1 cellular context compared by ENCODE assay signal in the genomic region with DNA sequence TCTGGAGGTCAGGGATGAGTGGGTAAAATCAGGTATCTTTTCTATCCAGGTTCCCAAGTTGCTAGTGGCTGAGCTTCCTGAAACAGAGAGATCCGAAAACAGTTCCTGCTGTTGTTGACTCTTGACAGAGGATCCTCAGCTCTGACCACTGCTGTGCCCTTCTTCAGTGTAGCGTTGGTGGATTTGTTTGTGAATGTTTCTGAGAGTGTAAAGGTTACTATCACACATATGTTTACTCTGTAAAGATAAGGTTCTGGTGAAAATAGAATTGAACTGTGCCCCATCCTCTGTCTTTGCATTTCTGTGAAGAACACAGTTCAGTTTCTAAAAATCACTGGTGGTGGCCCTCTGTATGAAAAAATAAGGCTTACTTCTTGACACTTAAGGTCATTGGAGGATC.
TF ChIP-seq lines count a peak whose summit lies in the region.

No MANE protein-coding gene starts in this region.

TF ChIP-seq in HepG2, 621 proteins besides CTCF, POLR2A, EP300 and RAD21 (continued from another document and continues in another):
- TF ChIP-seq, protein P1, sequence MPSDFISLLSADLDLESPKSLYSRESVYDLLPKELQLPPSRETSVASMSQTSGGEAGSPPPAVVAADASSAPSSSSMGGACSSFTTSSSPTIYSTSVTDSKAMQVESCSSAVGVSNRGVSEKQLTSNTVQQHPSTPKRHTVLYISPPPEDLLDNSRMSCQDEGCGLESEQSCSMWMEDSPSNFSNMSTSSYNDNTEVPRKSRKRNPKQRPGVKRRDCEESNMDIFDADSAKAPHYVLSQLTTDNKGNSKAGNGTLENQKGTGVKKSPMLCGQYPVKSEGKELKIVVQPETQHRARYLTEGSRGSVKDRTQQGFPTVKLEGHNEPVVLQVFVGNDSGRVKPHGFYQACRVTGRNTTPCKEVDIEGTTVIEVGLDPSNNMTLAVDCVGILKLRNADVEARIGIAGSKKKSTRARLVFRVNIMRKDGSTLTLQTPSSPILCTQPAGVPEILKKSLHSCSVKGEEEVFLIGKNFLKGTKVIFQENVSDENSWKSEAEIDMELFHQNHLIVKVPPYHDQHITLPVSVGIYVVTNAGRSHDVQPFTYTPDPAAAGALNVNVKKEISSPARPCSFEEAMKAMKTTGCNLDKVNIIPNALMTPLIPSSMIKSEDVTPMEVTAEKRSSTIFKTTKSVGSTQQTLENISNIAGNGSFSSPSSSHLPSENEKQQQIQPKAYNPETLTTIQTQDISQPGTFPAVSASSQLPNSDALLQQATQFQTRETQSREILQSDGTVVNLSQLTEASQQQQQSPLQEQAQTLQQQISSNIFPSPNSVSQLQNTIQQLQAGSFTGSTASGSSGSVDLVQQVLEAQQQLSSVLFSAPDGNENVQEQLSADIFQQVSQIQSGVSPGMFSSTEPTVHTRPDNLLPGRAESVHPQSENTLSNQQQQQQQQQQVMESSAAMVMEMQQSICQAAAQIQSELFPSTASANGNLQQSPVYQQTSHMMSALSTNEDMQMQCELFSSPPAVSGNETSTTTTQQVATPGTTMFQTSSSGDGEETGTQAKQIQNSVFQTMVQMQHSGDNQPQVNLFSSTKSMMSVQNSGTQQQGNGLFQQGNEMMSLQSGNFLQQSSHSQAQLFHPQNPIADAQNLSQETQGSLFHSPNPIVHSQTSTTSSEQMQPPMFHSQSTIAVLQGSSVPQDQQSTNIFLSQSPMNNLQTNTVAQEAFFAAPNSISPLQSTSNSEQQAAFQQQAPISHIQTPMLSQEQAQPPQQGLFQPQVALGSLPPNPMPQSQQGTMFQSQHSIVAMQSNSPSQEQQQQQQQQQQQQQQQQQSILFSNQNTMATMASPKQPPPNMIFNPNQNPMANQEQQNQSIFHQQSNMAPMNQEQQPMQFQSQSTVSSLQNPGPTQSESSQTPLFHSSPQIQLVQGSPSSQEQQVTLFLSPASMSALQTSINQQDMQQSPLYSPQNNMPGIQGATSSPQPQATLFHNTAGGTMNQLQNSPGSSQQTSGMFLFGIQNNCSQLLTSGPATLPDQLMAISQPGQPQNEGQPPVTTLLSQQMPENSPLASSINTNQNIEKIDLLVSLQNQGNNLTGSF (CRISPR knock-in tag; IDR thresholded peaks at IDR 0.05), result no peak
- TF ChIP-seq POGZ (CRISPR knock-in tag; IDR thresholded peaks at IDR 0.05) (peak; percentile 81), SP5 (CRISPR knock-in tag; IDR thresholded peaks at IDR 0.05; ENCODE audit: borderline replicate concordance, low read depth) (no peak), ZSCAN25 (CRISPR knock-in tag; IDR thresholded peaks at IDR 0.05) (no peak), NR2C2 (CRISPR knock-in tag; IDR thresholded peaks at IDR 0.05; ENCODE audit: borderline replicate concordance) (no peak), RARA (CRISPR knock-in tag; IDR thresholded peaks at IDR 0.05) (peak; percentile 67; the same call in 1 of the 2 replicates), NR3C1 (CRISPR knock-in tag; IDR thresholded peaks at IDR 0.05) (no peak), KAT7 (CRISPR knock-in tag; IDR thresholded peaks at IDR 0.05; ENCODE audit: borderline replicate concordance) (no peak), KLF16 (CRISPR knock-in tag; IDR thresholded peaks at IDR 0.05) (peak in 1 of 2 experiments; percentile 27; a peak in 1 of 4 replicates), ZSCAN22 (CRISPR knock-in tag; IDR thresholded peaks at IDR 0.05) (no peak), HNF4G (IDR thresholded peaks at IDR 0.05; ENCODE audit: borderline replicate concordance, low read depth, low read length) (peak; percentile 79), HNF4G (CRISPR knock-in tag; IDR thresholded peaks at IDR 0.05; ENCODE audit: borderline replicate concordance, low read depth) (no peak; the same call in 1 of the 2 replicates), PHF21A (CRISPR knock-in tag; IDR thresholded peaks at IDR 0.05) (peak; percentile 67), ZNF292 (CRISPR knock-in tag; IDR thresholded peaks at IDR 0.05; ENCODE audit: borderline replicate concordance, low read depth) (peak; percentile 79; the same call in 1 of the 2 replicates), SAP130 (CRISPR knock-in tag; IDR thresholded peaks at IDR 0.05; ENCODE audit: low read depth) (peak; percentile 81), TEAD2 (CRISPR knock-in tag; IDR thresholded peaks at IDR 0.05) (no peak), FOXA3 (CRISPR knock-in tag; IDR thresholded peaks at IDR 0.05) (peak; percentile 88), SMAD3 (CRISPR knock-in tag; IDR thresholded peaks at IDR 0.05) (0 out of 2 replicates have a peak, but pooled peaks have one; percentile 34)
- TF ChIP-seq, protein P2, sequence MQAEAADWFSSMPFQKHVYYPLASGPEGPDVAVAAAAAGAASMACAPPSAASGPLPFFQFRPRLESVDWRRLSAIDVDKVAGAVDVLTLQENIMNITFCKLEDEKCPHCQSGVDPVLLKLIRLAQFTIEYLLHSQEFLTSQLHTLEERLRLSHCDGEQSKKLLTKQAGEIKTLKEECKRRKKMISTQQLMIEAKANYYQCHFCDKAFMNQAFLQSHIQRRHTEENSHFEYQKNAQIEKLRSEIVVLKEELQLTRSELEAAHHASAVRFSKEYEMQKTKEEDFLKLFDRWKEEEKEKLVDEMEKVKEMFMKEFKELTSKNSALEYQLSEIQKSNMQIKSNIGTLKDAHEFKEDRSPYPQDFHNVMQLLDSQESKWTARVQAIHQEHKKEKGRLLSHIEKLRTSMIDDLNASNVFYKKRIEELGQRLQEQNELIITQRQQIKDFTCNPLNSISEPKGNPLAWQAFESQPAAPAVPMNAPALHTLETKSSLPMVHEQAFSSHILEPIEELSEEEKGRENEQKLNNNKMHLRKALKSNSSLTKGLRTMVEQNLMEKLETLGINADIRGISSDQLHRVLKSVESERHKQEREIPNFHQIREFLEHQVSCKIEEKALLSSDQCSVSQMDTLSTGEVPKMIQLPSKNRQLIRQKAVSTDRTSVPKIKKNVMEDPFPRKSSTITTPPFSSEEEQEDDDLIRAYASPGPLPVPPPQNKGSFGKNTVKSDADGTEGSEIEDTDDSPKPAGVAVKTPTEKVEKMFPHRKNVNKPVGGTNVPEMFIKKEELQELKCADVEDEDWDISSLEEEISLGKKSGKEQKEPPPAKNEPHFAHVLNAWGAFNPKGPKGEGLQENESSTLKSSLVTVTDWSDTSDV (CRISPR knock-in tag; IDR thresholded peaks at IDR 0.05), result no peak
- TF ChIP-seq, protein P3, sequence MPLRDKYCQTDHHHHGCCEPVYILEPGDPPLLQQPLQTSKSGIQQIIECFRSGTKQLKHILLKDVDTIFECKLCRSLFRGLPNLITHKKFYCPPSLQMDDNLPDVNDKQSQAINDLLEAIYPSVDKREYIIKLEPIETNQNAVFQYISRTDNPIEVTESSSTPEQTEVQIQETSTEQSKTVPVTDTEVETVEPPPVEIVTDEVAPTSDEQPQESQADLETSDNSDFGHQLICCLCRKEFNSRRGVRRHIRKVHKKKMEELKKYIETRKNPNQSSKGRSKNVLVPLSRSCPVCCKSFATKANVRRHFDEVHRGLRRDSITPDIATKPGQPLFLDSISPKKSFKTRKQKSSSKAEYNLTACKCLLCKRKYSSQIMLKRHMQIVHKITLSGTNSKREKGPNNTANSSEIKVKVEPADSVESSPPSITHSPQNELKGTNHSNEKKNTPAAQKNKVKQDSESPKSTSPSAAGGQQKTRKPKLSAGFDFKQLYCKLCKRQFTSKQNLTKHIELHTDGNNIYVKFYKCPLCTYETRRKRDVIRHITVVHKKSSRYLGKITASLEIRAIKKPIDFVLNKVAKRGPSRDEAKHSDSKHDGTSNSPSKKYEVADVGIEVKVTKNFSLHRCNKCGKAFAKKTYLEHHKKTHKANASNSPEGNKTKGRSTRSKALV (CRISPR knock-in tag; IDR thresholded peaks at IDR 0.05), result no peak
- TF ChIP-seq, protein P4, sequence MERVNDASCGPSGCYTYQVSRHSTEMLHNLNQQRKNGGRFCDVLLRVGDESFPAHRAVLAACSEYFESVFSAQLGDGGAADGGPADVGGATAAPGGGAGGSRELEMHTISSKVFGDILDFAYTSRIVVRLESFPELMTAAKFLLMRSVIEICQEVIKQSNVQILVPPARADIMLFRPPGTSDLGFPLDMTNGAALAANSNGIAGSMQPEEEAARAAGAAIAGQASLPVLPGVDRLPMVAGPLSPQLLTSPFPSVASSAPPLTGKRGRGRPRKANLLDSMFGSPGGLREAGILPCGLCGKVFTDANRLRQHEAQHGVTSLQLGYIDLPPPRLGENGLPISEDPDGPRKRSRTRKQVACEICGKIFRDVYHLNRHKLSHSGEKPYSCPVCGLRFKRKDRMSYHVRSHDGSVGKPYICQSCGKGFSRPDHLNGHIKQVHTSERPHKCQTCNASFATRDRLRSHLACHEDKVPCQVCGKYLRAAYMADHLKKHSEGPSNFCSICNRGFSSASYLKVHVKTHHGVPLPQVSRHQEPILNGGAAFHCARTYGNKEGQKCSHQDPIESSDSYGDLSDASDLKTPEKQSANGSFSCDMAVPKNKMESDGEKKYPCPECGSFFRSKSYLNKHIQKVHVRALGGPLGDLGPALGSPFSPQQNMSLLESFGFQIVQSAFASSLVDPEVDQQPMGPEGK (CRISPR knock-in tag; IDR thresholded peaks at IDR 0.05), result no peak
- TF ChIP-seq, protein P5, sequence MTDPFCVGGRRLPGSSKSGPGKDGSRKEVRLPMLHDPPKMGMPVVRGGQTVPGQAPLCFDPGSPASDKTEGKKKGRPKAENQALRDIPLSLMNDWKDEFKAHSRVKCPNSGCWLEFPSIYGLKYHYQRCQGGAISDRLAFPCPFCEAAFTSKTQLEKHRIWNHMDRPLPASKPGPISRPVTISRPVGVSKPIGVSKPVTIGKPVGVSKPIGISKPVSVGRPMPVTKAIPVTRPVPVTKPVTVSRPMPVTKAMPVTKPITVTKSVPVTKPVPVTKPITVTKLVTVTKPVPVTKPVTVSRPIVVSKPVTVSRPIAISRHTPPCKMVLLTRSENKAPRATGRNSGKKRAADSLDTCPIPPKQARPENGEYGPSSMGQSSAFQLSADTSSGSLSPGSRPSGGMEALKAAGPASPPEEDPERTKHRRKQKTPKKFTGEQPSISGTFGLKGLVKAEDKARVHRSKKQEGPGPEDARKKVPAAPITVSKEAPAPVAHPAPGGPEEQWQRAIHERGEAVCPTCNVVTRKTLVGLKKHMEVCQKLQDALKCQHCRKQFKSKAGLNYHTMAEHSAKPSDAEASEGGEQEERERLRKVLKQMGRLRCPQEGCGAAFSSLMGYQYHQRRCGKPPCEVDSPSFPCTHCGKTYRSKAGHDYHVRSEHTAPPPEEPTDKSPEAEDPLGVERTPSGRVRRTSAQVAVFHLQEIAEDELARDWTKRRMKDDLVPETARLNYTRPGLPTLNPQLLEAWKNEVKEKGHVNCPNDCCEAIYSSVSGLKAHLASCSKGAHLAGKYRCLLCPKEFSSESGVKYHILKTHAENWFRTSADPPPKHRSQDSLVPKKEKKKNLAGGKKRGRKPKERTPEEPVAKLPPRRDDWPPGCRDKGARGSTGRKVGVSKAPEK (CRISPR knock-in tag; IDR thresholded peaks at IDR 0.05; ENCODE audit: borderline replicate concordance), result no peak
- TF ChIP-seq, protein P6, sequence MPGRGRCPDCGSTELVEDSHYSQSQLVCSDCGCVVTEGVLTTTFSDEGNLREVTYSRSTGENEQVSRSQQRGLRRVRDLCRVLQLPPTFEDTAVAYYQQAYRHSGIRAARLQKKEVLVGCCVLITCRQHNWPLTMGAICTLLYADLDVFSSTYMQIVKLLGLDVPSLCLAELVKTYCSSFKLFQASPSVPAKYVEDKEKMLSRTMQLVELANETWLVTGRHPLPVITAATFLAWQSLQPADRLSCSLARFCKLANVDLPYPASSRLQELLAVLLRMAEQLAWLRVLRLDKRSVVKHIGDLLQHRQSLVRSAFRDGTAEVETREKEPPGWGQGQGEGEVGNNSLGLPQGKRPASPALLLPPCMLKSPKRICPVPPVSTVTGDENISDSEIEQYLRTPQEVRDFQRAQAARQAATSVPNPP (CRISPR knock-in tag; IDR thresholded peaks at IDR 0.05), result no peak
- TF ChIP-seq, protein P7, sequence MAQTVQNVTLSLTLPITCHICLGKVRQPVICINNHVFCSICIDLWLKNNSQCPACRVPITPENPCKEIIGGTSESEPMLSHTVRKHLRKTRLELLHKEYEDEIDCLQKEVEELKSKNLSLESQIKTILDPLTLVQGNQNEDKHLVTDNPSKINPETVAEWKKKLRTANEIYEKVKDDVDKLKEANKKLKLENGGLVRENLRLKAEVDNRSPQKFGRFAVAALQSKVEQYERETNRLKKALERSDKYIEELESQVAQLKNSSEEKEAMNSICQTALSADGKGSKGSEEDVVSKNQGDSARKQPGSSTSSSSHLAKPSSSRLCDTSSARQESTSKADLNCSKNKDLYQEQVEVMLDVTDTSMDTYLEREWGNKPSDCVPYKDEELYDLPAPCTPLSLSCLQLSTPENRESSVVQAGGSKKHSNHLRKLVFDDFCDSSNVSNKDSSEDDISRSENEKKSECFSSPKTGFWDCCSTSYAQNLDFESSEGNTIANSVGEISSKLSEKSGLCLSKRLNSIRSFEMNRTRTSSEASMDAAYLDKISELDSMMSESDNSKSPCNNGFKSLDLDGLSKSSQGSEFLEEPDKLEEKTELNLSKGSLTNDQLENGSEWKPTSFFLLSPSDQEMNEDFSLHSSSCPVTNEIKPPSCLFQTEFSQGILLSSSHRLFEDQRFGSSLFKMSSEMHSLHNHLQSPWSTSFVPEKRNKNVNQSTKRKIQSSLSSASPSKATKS (CRISPR knock-in tag; IDR thresholded peaks at IDR 0.05), result no peak
- TF ChIP-seq, protein P8, sequence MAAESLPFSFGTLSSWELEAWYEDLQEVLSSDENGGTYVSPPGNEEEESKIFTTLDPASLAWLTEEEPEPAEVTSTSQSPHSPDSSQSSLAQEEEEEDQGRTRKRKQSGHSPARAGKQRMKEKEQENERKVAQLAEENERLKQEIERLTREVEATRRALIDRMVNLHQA (CRISPR knock-in tag; IDR thresholded peaks at IDR 0.05), result no peak
- TF ChIP-seq, protein P9, sequence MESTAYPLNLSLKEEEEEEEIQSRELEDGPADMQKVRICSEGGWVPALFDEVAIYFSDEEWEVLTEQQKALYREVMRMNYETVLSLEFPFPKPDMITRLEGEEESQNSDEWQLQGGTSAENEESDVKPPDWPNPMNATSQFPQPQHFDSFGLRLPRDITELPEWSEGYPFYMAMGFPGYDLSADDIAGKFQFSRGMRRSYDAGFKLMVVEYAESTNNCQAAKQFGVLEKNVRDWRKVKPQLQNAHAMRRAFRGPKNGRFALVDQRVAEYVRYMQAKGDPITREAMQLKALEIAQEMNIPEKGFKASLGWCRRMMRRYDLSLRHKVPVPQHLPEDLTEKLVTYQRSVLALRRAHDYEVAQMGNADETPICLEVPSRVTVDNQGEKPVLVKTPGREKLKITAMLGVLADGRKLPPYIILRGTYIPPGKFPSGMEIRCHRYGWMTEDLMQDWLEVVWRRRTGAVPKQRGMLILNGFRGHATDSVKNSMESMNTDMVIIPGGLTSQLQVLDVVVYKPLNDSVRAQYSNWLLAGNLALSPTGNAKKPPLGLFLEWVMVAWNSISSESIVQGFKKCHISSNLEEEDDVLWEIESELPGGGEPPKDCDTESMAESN (CRISPR knock-in tag; conservative IDR thresholded peaks at IDR 0.05), result 0 out of 2 replicates have a peak, but pooled peaks have one; percentile 28
- TF ChIP-seq, protein P10, sequence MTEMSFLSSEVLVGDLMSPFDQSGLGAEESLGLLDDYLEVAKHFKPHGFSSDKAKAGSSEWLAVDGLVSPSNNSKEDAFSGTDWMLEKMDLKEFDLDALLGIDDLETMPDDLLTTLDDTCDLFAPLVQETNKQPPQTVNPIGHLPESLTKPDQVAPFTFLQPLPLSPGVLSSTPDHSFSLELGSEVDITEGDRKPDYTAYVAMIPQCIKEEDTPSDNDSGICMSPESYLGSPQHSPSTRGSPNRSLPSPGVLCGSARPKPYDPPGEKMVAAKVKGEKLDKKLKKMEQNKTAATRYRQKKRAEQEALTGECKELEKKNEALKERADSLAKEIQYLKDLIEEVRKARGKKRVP (CRISPR knock-in tag; IDR thresholded peaks at IDR 0.05), result no peak
- TF ChIP-seq, protein P11, sequence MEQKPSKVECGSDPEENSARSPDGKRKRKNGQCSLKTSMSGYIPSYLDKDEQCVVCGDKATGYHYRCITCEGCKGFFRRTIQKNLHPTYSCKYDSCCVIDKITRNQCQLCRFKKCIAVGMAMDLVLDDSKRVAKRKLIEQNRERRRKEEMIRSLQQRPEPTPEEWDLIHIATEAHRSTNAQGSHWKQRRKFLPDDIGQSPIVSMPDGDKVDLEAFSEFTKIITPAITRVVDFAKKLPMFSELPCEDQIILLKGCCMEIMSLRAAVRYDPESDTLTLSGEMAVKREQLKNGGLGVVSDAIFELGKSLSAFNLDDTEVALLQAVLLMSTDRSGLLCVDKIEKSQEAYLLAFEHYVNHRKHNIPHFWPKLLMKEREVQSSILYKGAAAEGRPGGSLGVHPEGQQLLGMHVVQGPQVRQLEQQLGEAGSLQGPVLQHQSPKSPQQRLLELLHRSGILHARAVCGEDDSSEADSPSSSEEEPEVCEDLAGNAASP (CRISPR knock-in tag; IDR thresholded peaks at IDR 0.05; ENCODE audit: borderline replicate concordance), result peak; percentile 35; the same call in 1 of the 2 replicates
